Comparison of ENCODE assay signal across 8 cellular contexts in genomic region chr6:116008470-116009229, GRCh38. TPM values are rescaled to one million over a fixed set of nuclear protein-coding genes. Genes with fewer than 3 reads are reported as not detected.
DNase-seq lines count a peak whose midpoint lies in the region; ATAC-seq and TF ChIP-seq lines count a peak whose summit lies in the region.

No MANE protein-coding gene starts in this region.

- H3K4me3 ChIP-seq in thoracic aorta, result peak overlapping the region; percentile 53

- peak overlapping the region; percentile 75 to 83 for H3K27ac ChIP-seq in thoracic aorta

- no peaks in the 10 kb centered on the region for H3K27me3 ChIP-seq in thoracic aorta (replicated peaks; ENCODE audit: insufficient read depth)

- H3K4me1 ChIP-seq in thoracic aorta (ENCODE audit: control insufficient read depth in 1 of 2, low read depth in 2 of 2), result peaks cover 18 to 56% of the 10 kb centered on the region in 2 donors

- H3K36me3 ChIP-seq in thoracic aorta, result no peaks in the 10 kb centered on the region

- TF ChIP-seq CTCF in thoracic aorta (IDR thresholded peaks at IDR 0.05), result no peak

- H3K9me3 ChIP-seq in thoracic aorta, result no peaks in the 10 kb centered on the region

- intact Hi-C loops in left colon (cut with DNase I, micrococcal nuclease), result no loop called here

- DNase-seq in OCI-M1 (lab: John Stamatoyannopoulos, UW), result peak; percentile 21
- DNase-seq in glomerular endothelial cell (ENCODE audit: extremely low read depth, low read depth, low spot score), result peak; percentile 23
- peak; percentile 16 for DNase-seq in thoracic aorta (ENCODE audit: low spot score)
- no peak for DNase-seq in left colon
- DNase-seq in GM19240 (ENCODE audit: insufficient read length, low spot score), result no peak
- no peak for DNase-seq in NCI-H2107 (lab: John Stamatoyannopoulos, UW)

- ATAC-seq in GM18868 (IDR thresholded peaks at IDR 0.05; ENCODE audit: unreplicated experiment) (peak; percentile 57), HG02870 (IDR thresholded peaks at IDR 0.05; ENCODE audit: unreplicated experiment) (peak; percentile 57), thoracic aorta (ENCODE audit: insufficient number of reproducible peaks, low FRiP score, low read depth) (peak; percentile 66), left colon (no peak)

RNA-seq across cellular contexts. Expression of gene FRK, which starts 52.0 kb away (rescaled TPM):
- total RNA-seq in glomerular endothelial cell (0.06 and 0.53 TPM in 2 replicates), thoracic aorta (10 to 100 TPM; 16.0 to 20.0 TPM), left colon (10 to 100 TPM; 22.6 to 27.6 TPM)

Comparison
In these comparisons a context has a peak if more than half of its experiments do, and no peak if none do; other contexts are left out.
1. DNase-seq: peak in OCI-M1 (single experiment), glomerular endothelial cell (single experiment) and thoracic aorta (single experiment); none in left colon (0 of 2), GM19240 (single experiment) and NCI-H2107 (single experiment).
2. RNA of gene FRK, which starts 52.0 kb away (total RNA-seq): 22.6 to 27.6 TPM in left colon and 16.0 to 20.0 TPM in thoracic aorta; 0.06 to 0.53 TPM in glomerular endothelial cell; every median in the first group is over 10 times any median in the second.